15 cellular contexts compared by ENCODE assay signal in the genomic region with DNA sequence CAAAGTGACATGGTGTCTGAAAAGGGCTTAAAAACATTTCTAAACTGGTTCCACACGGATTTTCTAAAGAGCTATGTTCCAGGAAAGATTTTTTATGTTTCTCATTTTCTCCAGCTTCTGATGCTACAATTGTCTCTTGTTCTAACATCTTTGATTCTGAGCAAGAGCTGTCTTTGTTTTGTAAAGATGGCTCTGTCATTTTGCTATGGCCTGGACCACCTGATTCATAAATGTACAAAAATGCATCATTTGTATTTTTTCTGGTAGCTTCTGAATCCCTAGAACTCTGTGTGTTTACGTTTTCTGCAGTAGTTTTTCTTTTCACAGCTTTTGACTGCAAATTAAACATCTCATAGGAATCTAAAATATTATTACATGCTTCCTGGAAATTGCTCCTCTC. TPM values are rescaled to one million over a fixed set of nuclear protein-coding genes. Genes with fewer than 3 reads are reported as not detected.
A peak's percentile ranks its signal among the peaks of the same experiment; 100 is the strongest.
DNase-seq lines count a peak whose midpoint lies in the region; ATAC-seq and TF ChIP-seq lines count a peak whose summit lies in the region.
"Had no signal": no experiment of that assay in that cellular context is flagged by ENCODE, and none has a peak within 500 bp of the region (broad histone marks: within the 10 kb centered on the region; RNA-seq: fewer than 3 reads in every experiment).

No MANE protein-coding gene starts in this region.

- H3K27ac ChIP-seq in caudate nucleus (ENCODE audit: low read depth, low read length): peak overlapping the region; percentile 87
- H3K27ac ChIP-seq: A549, C4-2B had no signal

- ATAC-seq in activated naive CD8-positive, alpha-beta T cell treated with anti-CD3 and anti-CD28 coated beads, Interleukin-2, amount 50 U/mL, for 24 hours: no peak
- no peak for ATAC-seq in HG02571 (IDR thresholded peaks at IDR 0.05; ENCODE audit: unreplicated experiment)
- ATAC-seq: A549, HCT116 had no signal

- peaks cover 4% of the 10 kb centered on the region for H3K27me3 Mint-ChIP-seq in activated naive CD8-positive, alpha-beta T cell treated with anti-CD3 and anti-CD28 coated beads, Interleukin-2, amount 50 U/mL, for 24 hours
- peaks cover 3% of the 10 kb centered on the region for H3K27me3 Mint-ChIP-seq in type B pancreatic cell
- H3K27me3 Mint-ChIP-seq: CD4-positive, alpha-beta memory T cell had no signal

- H3K9me3 Mint-ChIP-seq in activated naive CD8-positive, alpha-beta T cell treated with anti-CD3 and anti-CD28 coated beads, Interleukin-2, amount 50 U/mL, for 24 hours: no peaks in the 10 kb centered on the region
- H3K9me3 Mint-ChIP-seq in type B pancreatic cell: no peaks in the 10 kb centered on the region
- H3K9me3 Mint-ChIP-seq: CD4-positive, alpha-beta memory T cell had no signal

- no peak overlapping the region for H3K4me3 Mint-ChIP-seq in activated naive CD8-positive, alpha-beta T cell treated with anti-CD3 and anti-CD28 coated beads, Interleukin-2, amount 50 U/mL, for 24 hours
- no peak overlapping the region for H3K4me3 Mint-ChIP-seq in type B pancreatic cell
- H3K4me3 Mint-ChIP-seq: CD4-positive, alpha-beta memory T cell had no signal

- H3K27ac Mint-ChIP-seq in activated naive CD8-positive, alpha-beta T cell treated with anti-CD3 and anti-CD28 coated beads, Interleukin-2, amount 50 U/mL, for 24 hours: no peak overlapping the region
- no peak overlapping the region for H3K27ac Mint-ChIP-seq in type B pancreatic cell
- H3K27ac Mint-ChIP-seq: CD4-positive, alpha-beta memory T cell had no signal

- DNase-seq in caudate nucleus (lab: John Stamatoyannopoulos, UW): no peak
- peak; percentile 46 for DNase-seq in inferior parietal cortex (ENCODE audit: extremely low spot score)
- DNase-seq in putamen (ENCODE audit: low spot score): peak; percentile 28
- DNase-seq in activated naive CD8-positive, alpha-beta T cell treated with anti-CD3 and anti-CD28 coated beads, Interleukin-2, amount 50 U/mL, for 24 hours: no peak
- no peak for DNase-seq in COLO829 (ENCODE audit: low spot score)
- DNase-seq in type B pancreatic cell (ENCODE audit: extremely low spot score, unreplicated experiment): no peak
- DNase-seq: BE2C; CD4-positive, alpha-beta memory T cell; COR-L47; DMS153; GF-D8 had no signal

- peaks cover 43% of the 10 kb centered on the region for H3K36me3 Mint-ChIP-seq in activated naive CD8-positive, alpha-beta T cell treated with anti-CD3 and anti-CD28 coated beads, Interleukin-2, amount 50 U/mL, for 24 hours (ENCODE audit: low read depth)
- H3K36me3 Mint-ChIP-seq in type B pancreatic cell: peaks cover 40% of the 10 kb centered on the region

- H3K4me1 Mint-ChIP-seq in activated naive CD8-positive, alpha-beta T cell treated with anti-CD3 and anti-CD28 coated beads, Interleukin-2, amount 50 U/mL, for 24 hours: peaks cover 64% of the 10 kb centered on the region
- peaks cover 18% of the 10 kb centered on the region for H3K4me1 Mint-ChIP-seq in type B pancreatic cell (ENCODE audit: unreplicated experiment)

- no peak for TF ChIP-seq CTCF in type B pancreatic cell (conservative IDR thresholded peaks at IDR 0.05)

RNA-seq across cellular contexts. Expression of a gene that starts 3.2 kb away (rescaled TPM):
- 19.3 and 28.5 TPM in 2 replicates for total RNA-seq in type B pancreatic cell (ENCODE audit: low replicate concordance)

RNA-seq across cellular contexts. Expression of a gene that starts 15.7 kb away (rescaled TPM):
- 12.9 and 20.7 TPM in 2 replicates for total RNA-seq in type B pancreatic cell (ENCODE audit: low replicate concordance)

RNA-seq across cellular contexts. Expression of a gene that starts 21.3 kb away (rescaled TPM):
- 3.7 and 4.7 TPM in 2 replicates for total RNA-seq in type B pancreatic cell (ENCODE audit: low replicate concordance)

RNA-seq across cellular contexts. Expression of a gene that starts 45.4 kb away (rescaled TPM):
- total RNA-seq in type B pancreatic cell (ENCODE audit: low replicate concordance): 36.5 and 45.0 TPM in 2 replicates

Comparison
In these comparisons a context has a peak if more than half of its experiments do, and no peak if none do; other contexts are left out.
1. DNase-seq: peak in inferior parietal cortex (single experiment) and putamen (single experiment); none in caudate nucleus (0 of 61), activated naive CD8-positive, alpha-beta T cell treated with anti-CD3 and anti-CD28 coated beads, Interleukin-2, amount 50 U/mL, for 24 hours (single experiment), COLO829 (single experiment) and type B pancreatic cell (single experiment).